1 cellular context compared by ENCODE assay signal in the genomic region with DNA sequence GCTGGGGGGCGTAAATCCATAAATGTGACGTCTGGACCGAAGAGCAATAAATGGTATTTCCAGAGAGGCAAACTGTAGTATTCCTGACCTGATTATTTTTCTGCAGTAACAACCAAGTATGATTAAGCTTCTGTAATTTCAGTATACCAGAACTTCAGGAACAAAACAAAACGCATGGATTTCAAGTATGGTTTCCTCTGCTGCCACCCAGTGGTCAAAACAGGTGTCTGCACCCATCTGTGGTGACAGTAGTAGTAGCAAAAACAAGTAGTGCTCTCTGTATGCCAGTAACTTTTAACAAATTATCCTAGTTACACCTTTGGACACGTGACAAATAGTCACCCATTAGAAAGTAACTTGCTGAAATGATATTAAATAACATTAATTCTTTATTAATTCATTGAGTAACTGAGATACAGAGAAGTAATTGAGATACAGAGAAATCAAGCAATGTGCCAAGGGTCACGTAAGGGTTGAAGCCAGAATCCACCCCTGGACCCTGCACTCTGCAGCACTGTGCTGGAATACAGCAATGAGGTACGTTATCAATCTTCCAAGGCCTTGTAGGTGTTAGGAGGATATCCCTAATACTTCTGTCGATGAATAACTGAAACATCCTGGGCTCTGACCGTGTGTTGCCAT.
TF ChIP-seq lines count a peak whose summit lies in the region.

No MANE protein-coding gene starts in this region.

TF ChIP-seq in HepG2, 621 proteins besides CTCF, POLR2A, EP300 and RAD21 (continues in another document):
- TF ChIP-seq, protein P1, sequence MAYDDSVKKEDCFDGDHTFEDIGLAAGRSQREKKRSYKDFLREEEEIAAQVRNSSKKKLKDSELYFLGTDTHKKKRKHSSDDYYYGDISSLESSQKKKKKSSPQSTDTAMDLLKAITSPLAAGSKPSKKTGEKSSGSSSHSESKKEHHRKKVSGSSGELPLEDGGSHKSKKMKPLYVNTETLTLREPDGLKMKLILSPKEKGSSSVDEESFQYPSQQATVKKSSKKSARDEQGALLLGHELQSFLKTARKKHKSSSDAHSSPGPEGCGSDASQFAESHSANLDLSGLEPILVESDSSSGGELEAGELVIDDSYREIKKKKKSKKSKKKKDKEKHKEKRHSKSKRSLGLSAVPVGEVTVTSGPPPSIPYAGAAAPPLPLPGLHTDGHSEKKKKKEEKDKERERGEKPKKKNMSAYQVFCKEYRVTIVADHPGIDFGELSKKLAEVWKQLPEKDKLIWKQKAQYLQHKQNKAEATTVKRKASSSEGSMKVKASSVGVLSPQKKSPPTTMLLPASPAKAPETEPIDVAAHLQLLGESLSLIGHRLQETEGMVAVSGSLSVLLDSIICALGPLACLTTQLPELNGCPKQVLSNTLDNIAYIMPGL (CRISPR knock-in tag; IDR thresholded peaks at IDR 0.05; ENCODE audit: borderline replicate concordance in 1 of 2, low read depth in 1 of 2), result peak in 1 of 2 experiments; percentile 57; a peak in 1 of 4 replicates
- TF ChIP-seq ZNF205 (CRISPR knock-in tag; IDR thresholded peaks at IDR 0.05) (0 out of 2 replicates have a peak, but pooled peaks have one; percentile 10), ELF3 (CRISPR knock-in tag; IDR thresholded peaks at IDR 0.05) (0 out of 2 replicates have a peak, but pooled peaks have one; percentile 14), JUN (CRISPR knock-in tag; IDR thresholded peaks at IDR 0.05) (0 out of 2 replicates have a peak, but pooled peaks have one; percentile 22), ARNT (IDR thresholded peaks at IDR 0.05) (no peak), ZNF782 (CRISPR knock-in tag; IDR thresholded peaks at IDR 0.05; ENCODE audit: borderline replicate concordance) (0 out of 2 replicates have a peak, but pooled peaks have one; percentile 57), EED (CRISPR knock-in tag; IDR thresholded peaks at IDR 0.05) (no peak), ARID2 (CRISPR knock-in tag; IDR thresholded peaks at IDR 0.05; ENCODE audit: borderline replicate concordance) (no peak), DNMT3B (CRISPR knock-in tag; conservative IDR thresholded peaks at IDR 0.05) (0 out of 2 replicates have a peak, but pooled peaks have one; percentile 18), ZNF891 (CRISPR knock-in tag; IDR thresholded peaks at IDR 0.05) (no peak), ZNF775 (CRISPR knock-in tag; IDR thresholded peaks at IDR 0.05; ENCODE audit: borderline replicate concordance) (no peak), ZNF12 (CRISPR knock-in tag; IDR thresholded peaks at IDR 0.05) (0 out of 2 replicates have a peak, but pooled peaks have one; percentile 59), ZKSCAN8 (CRISPR knock-in tag; IDR thresholded peaks at IDR 0.05; ENCODE audit: borderline replicate concordance) (no peak), ZNF484 (CRISPR knock-in tag; IDR thresholded peaks at IDR 0.05; ENCODE audit: borderline replicate concordance, low read depth) (no peak), KMT2A (CRISPR knock-in tag; IDR thresholded peaks at IDR 0.05) (no peak), XRCC5 (optimal IDR thresholded peaks at IDR 0.05; ENCODE audit: low read length) (peak; percentile 44), ZNF556 (CRISPR knock-in tag; IDR thresholded peaks at IDR 0.05; ENCODE audit: borderline replicate concordance) (0 out of 2 replicates have a peak, but pooled peaks have one; percentile 44), SMYD3 (CRISPR knock-in tag; IDR thresholded peaks at IDR 0.05) (0 out of 2 replicates have a peak, but pooled peaks have one; percentile 29), SMC3 (IDR thresholded peaks at IDR 0.05; ENCODE audit: low read length) (peak; percentile 91), ZNF224 (CRISPR knock-in tag; IDR thresholded peaks at IDR 0.05) (no peak), ZNF83 (CRISPR knock-in tag; IDR thresholded peaks at IDR 0.05; ENCODE audit: borderline replicate concordance) (no peak), ZNF713 (CRISPR knock-in tag; IDR thresholded peaks at IDR 0.05) (no peak), ZSCAN31 (CRISPR knock-in tag; IDR thresholded peaks at IDR 0.05; ENCODE audit: low read depth) (no peak), ZNF230 (CRISPR knock-in tag; IDR thresholded peaks at IDR 0.05) (0 out of 2 replicates have a peak, but pooled peaks have one; percentile 49), FOXA1 (IDR thresholded peaks at IDR 0.05) (no peak), FOXA1 (CRISPR knock-in tag; IDR thresholded peaks at IDR 0.05) (no peak), TARDBP (CRISPR knock-in tag; IDR thresholded peaks at IDR 0.05) (peak; percentile 24; the same call in 1 of the 2 replicates), GATAD2A (CRISPR knock-in tag; IDR thresholded peaks at IDR 0.05) (no peak), SIX1 (CRISPR knock-in tag; IDR thresholded peaks at IDR 0.05; ENCODE audit: borderline replicate concordance) (no peak), ZNF709 (CRISPR knock-in tag; IDR thresholded peaks at IDR 0.05) (no peak), ZNF451 (CRISPR knock-in tag; IDR thresholded peaks at IDR 0.05) (0 out of 2 replicates have a peak, but pooled peaks have one; percentile 18), TOE1 (CRISPR knock-in tag; IDR thresholded peaks at IDR 0.05) (no peak), THAP11 (CRISPR knock-in tag; IDR thresholded peaks at IDR 0.05) (0 out of 2 replicates have a peak, but pooled peaks have one; percentile 17), BHLHE40 (IDR thresholded peaks at IDR 0.05; ENCODE audit: low read length) (no peak), KDM2A (CRISPR knock-in tag; IDR thresholded peaks at IDR 0.05; ENCODE audit: borderline replicate concordance, low read depth) (no peak)
- TF ChIP-seq, protein P2, sequence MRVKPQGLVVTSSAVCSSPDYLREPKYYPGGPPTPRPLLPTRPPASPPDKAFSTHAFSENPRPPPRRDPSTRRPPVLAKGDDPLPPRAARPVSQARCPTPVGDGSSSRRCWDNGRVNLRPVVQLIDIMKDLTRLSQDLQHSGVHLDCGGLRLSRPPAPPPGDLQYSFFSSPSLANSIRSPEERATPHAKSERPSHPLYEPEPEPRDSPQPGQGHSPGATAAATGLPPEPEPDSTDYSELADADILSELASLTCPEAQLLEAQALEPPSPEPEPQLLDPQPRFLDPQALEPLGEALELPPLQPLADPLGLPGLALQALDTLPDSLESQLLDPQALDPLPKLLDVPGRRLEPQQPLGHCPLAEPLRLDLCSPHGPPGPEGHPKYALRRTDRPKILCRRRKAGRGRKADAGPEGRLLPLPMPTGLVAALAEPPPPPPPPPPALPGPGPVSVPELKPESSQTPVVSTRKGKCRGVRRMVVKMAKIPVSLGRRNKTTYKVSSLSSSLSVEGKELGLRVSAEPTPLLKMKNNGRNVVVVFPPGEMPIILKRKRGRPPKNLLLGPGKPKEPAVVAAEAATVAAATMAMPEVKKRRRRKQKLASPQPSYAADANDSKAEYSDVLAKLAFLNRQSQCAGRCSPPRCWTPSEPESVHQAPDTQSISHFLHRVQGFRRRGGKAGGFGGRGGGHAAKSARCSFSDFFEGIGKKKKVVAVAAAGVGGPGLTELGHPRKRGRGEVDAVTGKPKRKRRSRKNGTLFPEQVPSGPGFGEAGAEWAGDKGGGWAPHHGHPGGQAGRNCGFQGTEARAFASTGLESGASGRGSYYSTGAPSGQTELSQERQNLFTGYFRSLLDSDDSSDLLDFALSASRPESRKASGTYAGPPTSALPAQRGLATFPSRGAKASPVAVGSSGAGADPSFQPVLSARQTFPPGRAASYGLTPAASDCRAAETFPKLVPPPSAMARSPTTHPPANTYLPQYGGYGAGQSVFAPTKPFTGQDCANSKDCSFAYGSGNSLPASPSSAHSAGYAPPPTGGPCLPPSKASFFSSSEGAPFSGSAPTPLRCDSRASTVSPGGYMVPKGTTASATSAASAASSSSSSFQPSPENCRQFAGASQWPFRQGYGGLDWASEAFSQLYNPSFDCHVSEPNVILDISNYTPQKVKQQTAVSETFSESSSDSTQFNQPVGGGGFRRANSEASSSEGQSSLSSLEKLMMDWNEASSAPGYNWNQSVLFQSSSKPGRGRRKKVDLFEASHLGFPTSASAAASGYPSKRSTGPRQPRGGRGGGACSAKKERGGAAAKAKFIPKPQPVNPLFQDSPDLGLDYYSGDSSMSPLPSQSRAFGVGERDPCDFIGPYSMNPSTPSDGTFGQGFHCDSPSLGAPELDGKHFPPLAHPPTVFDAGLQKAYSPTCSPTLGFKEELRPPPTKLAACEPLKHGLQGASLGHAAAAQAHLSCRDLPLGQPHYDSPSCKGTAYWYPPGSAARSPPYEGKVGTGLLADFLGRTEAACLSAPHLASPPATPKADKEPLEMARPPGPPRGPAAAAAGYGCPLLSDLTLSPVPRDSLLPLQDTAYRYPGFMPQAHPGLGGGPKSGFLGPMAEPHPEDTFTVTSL (CRISPR knock-in tag; IDR thresholded peaks at IDR 0.05; ENCODE audit: borderline replicate concordance), result no peak
- TF ChIP-seq, protein P3, sequence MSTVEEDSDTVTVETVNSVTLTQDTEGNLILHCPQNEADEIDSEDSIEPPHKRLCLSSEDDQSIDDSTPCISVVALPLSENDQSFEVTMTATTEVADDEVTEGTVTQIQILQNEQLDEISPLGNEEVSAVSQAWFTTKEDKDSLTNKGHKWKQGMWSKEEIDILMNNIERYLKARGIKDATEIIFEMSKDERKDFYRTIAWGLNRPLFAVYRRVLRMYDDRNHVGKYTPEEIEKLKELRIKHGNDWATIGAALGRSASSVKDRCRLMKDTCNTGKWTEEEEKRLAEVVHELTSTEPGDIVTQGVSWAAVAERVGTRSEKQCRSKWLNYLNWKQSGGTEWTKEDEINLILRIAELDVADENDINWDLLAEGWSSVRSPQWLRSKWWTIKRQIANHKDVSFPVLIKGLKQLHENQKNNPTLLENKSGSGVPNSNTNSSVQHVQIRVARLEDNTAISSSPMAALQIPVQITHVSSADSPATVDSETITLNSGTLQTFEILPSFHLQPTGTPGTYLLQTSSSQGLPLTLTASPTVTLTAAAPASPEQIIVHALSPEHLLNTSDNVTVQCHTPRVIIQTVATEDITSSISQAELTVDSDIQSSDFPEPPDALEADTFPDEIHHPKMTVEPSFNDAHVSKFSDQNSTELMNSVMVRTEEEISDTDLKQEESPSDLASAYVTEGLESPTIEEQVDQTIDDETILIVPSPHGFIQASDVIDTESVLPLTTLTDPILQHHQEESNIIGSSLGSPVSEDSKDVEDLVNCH (CRISPR knock-in tag; IDR thresholded peaks at IDR 0.05), result peak; percentile 34; the same call in 1 of the 2 replicates
- TF ChIP-seq, protein P4, sequence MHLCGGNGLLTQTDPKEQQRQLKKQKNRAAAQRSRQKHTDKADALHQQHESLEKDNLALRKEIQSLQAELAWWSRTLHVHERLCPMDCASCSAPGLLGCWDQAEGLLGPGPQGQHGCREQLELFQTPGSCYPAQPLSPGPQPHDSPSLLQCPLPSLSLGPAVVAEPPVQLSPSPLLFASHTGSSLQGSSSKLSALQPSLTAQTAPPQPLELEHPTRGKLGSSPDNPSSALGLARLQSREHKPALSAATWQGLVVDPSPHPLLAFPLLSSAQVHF (CRISPR knock-in tag; IDR thresholded peaks at IDR 0.05), result no peak
- TF ChIP-seq, protein P5, sequence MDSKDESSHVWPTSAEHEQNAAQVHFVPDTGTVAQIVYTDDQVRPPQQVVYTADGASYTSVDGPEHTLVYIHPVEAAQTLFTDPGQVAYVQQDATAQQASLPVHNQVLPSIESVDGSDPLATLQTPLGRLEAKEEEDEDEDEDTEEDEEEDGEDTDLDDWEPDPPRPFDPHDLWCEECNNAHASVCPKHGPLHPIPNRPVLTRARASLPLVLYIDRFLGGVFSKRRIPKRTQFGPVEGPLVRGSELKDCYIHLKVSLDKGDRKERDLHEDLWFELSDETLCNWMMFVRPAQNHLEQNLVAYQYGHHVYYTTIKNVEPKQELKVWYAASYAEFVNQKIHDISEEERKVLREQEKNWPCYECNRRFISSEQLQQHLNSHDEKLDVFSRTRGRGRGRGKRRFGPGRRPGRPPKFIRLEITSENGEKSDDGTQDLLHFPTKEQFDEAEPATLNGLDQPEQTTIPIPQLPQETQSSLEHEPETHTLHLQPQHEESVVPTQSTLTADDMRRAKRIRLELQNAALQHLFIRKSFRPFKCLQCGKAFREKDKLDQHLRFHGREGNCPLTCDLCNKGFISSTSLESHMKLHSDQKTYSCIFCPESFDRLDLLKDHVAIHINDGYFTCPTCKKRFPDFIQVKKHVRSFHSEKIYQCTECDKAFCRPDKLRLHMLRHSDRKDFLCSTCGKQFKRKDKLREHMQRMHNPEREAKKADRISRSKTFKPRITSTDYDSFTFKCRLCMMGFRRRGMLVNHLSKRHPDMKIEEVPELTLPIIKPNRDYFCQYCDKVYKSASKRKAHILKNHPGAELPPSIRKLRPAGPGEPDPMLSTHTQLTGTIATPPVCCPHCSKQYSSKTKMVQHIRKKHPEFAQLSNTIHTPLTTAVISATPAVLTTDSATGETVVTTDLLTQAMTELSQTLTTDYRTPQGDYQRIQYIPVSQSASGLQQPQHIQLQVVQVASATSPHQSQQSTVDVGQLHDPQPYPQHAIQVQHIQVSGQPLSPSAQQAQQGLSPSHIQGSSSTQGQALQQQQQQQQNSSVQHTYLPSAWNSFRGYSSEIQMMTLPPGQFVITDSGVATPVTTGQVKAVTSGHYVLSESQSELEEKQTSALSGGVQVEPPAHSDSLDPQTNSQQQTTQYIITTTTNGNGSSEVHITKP (CRISPR knock-in tag; IDR thresholded peaks at IDR 0.05; ENCODE audit: low read depth), result no peak
- TF ChIP-seq, protein P6, sequence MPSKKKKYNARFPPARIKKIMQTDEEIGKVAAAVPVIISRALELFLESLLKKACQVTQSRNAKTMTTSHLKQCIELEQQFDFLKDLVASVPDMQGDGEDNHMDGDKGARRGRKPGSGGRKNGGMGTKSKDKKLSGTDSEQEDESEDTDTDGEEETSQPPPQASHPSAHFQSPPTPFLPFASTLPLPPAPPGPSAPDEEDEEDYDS (CRISPR knock-in tag; IDR thresholded peaks at IDR 0.05), result no peak
- TF ChIP-seq, protein P7, sequence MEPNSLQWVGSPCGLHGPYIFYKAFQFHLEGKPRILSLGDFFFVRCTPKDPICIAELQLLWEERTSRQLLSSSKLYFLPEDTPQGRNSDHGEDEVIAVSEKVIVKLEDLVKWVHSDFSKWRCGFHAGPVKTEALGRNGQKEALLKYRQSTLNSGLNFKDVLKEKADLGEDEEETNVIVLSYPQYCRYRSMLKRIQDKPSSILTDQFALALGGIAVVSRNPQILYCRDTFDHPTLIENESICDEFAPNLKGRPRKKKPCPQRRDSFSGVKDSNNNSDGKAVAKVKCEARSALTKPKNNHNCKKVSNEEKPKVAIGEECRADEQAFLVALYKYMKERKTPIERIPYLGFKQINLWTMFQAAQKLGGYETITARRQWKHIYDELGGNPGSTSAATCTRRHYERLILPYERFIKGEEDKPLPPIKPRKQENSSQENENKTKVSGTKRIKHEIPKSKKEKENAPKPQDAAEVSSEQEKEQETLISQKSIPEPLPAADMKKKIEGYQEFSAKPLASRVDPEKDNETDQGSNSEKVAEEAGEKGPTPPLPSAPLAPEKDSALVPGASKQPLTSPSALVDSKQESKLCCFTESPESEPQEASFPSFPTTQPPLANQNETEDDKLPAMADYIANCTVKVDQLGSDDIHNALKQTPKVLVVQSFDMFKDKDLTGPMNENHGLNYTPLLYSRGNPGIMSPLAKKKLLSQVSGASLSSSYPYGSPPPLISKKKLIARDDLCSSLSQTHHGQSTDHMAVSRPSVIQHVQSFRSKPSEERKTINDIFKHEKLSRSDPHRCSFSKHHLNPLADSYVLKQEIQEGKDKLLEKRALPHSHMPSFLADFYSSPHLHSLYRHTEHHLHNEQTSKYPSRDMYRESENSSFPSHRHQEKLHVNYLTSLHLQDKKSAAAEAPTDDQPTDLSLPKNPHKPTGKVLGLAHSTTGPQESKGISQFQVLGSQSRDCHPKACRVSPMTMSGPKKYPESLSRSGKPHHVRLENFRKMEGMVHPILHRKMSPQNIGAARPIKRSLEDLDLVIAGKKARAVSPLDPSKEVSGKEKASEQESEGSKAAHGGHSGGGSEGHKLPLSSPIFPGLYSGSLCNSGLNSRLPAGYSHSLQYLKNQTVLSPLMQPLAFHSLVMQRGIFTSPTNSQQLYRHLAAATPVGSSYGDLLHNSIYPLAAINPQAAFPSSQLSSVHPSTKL (CRISPR knock-in tag; IDR thresholded peaks at IDR 0.05), result peak; percentile 48; the same call in 1 of the 2 replicates
